ENCODE assay signal across 8 cellular contexts in genomic region chr17:8248751-8249607, GRCh38. TPM values are rescaled to one million over a fixed set of nuclear protein-coding genes. Genes with fewer than 3 reads are reported as not detected.
DNase-seq lines count a peak whose midpoint lies in the region; ATAC-seq, FAIRE-seq and TF ChIP-seq lines count a peak whose summit lies in the region.

PFAS (plus strand) TSS chr17:8249289; CDS start chr17:8253938, 4,649 bp downstream.

- BruUV-seq in endothelial cell of umbilical vein (replicated peaks; lab: Mats Ljungman, UMichigan), result TSS peak; percentile 10

- peaks cover 0 to 5% (median 0%) of the 10 kb centered on the region in 5 donors for H3K9me3 Mint-ChIP-seq in CD8-positive, alpha-beta memory T cell

- H3K36me3 ChIP-seq in CD8-positive, alpha-beta memory T cell (ENCODE audit: insufficient read depth, low read length), result peaks cover 9% of the 10 kb centered on the region
- H3K36me3 ChIP-seq in HUES64 (ENCODE audit: insufficient read depth, low read length) (peaks cover 17% of the 10 kb centered on the region), OCI-LY1 (ENCODE audit: insufficient read depth, low read length) (peaks cover 14% of the 10 kb centered on the region), endothelial cell of umbilical vein (ENCODE audit: control insufficient read depth in 2 of 2, extremely low read depth in 1 of 2, insufficient read depth in 2 of 2, low read length in 2 of 2) (peaks cover 0 to under 1% of the 10 kb centered on the region in 2 experiments)

- H3K27me3 ChIP-seq in CD8-positive, alpha-beta memory T cell (ENCODE audit: insufficient read depth, low read length, poor library complexity, severe bottlenecking), result no peaks in the 10 kb centered on the region
- H3K27me3 ChIP-seq in HUES64 (ENCODE audit: insufficient read depth, low read length) (no peaks in the 10 kb centered on the region), OCI-LY1 (ENCODE audit: insufficient read depth, low read length) (no peaks in the 10 kb centered on the region), endothelial cell of umbilical vein (ENCODE audit: control insufficient read depth in 2 of 2, insufficient read depth in 2 of 2, low read length in 2 of 2) (no peaks in the 10 kb centered on the region)

- H3K9me1 ChIP-seq in endothelial cell of umbilical vein (replicated peaks; ENCODE audit: control insufficient read depth, extremely low read depth, insufficient read depth, low read length), result no peaks in the 10 kb centered on the region

- peaks cover 0 to 43% (median 3%) of the 10 kb centered on the region in 3 donors for H3K36me3 Mint-ChIP-seq in CD8-positive, alpha-beta memory T cell

- no peaks in the 10 kb centered on the region for H4K20me1 ChIP-seq in OCI-LY1 (ENCODE audit: insufficient read depth, low read length)
- no peaks in the 10 kb centered on the region for H4K20me1 ChIP-seq in endothelial cell of umbilical vein (replicated peaks; ENCODE audit: control insufficient read depth, extremely low read depth, insufficient read depth, low read length)

- peak; percentile 22 for ATAC-seq in GM19468 (IDR thresholded peaks at IDR 0.05; ENCODE audit: extremely low read depth, unreplicated experiment)

- peaks cover 4% of the 10 kb centered on the region; the same call in 1 of the 2 replicates for H3F3A ChIP-seq in OCI-LY1 (ENCODE audit: insufficient read depth, low read length)

- TF ChIP-seq POLR2A in endothelial cell of umbilical vein (IDR thresholded peaks at IDR 0.05; ENCODE audit: low read depth, low read length), result peak; percentile 79

- H3K4me3 Mint-ChIP-seq in CD8-positive, alpha-beta memory T cell, result peak within 1 kb of the TSS; percentile 95 to 99 (median 99)

- H3K27ac ChIP-seq in CD8-positive, alpha-beta memory T cell (ENCODE audit: low read depth, low read length), result peak within 1 kb of the TSS; percentile 100
- peak within 1 kb of the TSS; percentile 99 for H3K27ac ChIP-seq in HUES64 (ENCODE audit: low read depth, low read length)
- H3K27ac ChIP-seq in OCI-LY1 (ENCODE audit: low read depth, low read length, poor library complexity, severe bottlenecking), result peak within 1 kb of the TSS; percentile 99
- H3K27ac ChIP-seq in endothelial cell of umbilical vein (ENCODE audit: insufficient read depth, low read depth, low read length), result peak within 1 kb of the TSS; percentile 73

- H3K27me3 Mint-ChIP-seq in CD8-positive, alpha-beta memory T cell, result peaks cover 0 to 9% of the 10 kb centered on the region in 2 donors

- WGBS in HUES64, result under 1% methylated on average over 58 of the region's 58 CpGs

- POLR2A ChIA-PET in CD8-positive, alpha-beta memory T cell (lab: Charles Lee), result interaction anchor here (0.5 to 6.7 kb wide), 12 partner anchors 24 to 129 kb away, joined by 3 to 149 read pairs (median 6); partner anchors contain the start of genes AURKB, BORCS6, HES7 and RANGRF
- POLR2A ChIA-PET in endothelial cell of umbilical vein (lab: Charles Lee), result interaction anchor here (0.6 to 1.7 kb wide), 4 partner anchors 9 to 76 kb away, joined by 3 to 9 read pairs (median 4); partner anchors contain the start of gene BORCS6

- H2AFZ ChIP-seq in OCI-LY1 (ENCODE audit: low read length), result no peak within 1 kb of the TSS
- H2AFZ ChIP-seq in endothelial cell of umbilical vein (ENCODE audit: low read depth, low read length), result peak within 1 kb of the TSS; percentile 85

- peak; percentile 95 for FAIRE-seq in endothelial cell of umbilical vein (lab: Jason Lieb, UNC)

- peak within 1 kb of the TSS; percentile 98 to 100 (median 100) for H3K27ac Mint-ChIP-seq in CD8-positive, alpha-beta memory T cell

- peaks cover 45 to 52% (median 52%) of the 10 kb centered on the region in 3 donors for H3K4me1 Mint-ChIP-seq in CD8-positive, alpha-beta memory T cell

- H3K79me2 ChIP-seq in OCI-LY1 (ENCODE audit: insufficient read depth, low read length) (peaks cover 20% of the 10 kb centered on the region), endothelial cell of umbilical vein (ENCODE audit: control insufficient read depth, insufficient read depth, low read length) (peaks cover 43% of the 10 kb centered on the region)

- peak within 1 kb of the TSS; percentile 71 for H3K4me3 ChIP-seq in CD8-positive, alpha-beta memory T cell (ENCODE audit: low read length)
- H3K4me3 ChIP-seq in HUES64 (ENCODE audit: low read length), result peak within 1 kb of the TSS; percentile 93
- H3K4me3 ChIP-seq in OCI-LY1 (ENCODE audit: low read depth, low read length, poor library complexity, severe bottlenecking), result peak within 1 kb of the TSS; percentile 93
- H3K4me3 ChIP-seq in endothelial cell of umbilical vein (replicated peaks in 1 of 3; ENCODE audit: insufficient read depth in 1 of 3, low read depth in 1 of 3, low read length in 3 of 3), result peak within 1 kb of the TSS; percentile 69 to 98 (median 80)

- DNase-seq in CD8-positive, alpha-beta memory T cell, result peak; percentile 93 to 97 (median 95)
- DNase-seq in activated CD8-positive, alpha-beta memory T cell treated with anti-CD3 and anti-CD28 coated beads, Interleukin-2, amount 50 U/mL, for 48 hours, result peak; percentile 100
- peak; percentile 90 for DNase-seq in endothelial cell of umbilical vein (ENCODE audit: low read depth, low spot score)
- DNase-seq in midbrain (lab: John Stamatoyannopoulos, UW), result peak; percentile 94
- peak; percentile 94 for DNase-seq in stimulated activated CD8-positive, alpha-beta memory T cell treated with anti-CD3 and anti-CD28 coated beads, Interleukin-15, amount 100 ng/mL, for 4 hours (ENCODE audit: low read depth in 2 of 2)

- H3K9me2 ChIP-seq in OCI-LY1 (ENCODE audit: low read depth, low read length), result no peaks in the 10 kb centered on the region

- CTCF ChIA-PET in CD8-positive, alpha-beta memory T cell (lab: Charles Lee), result interaction anchor here (1.3 to 4.3 kb wide), 6 partner anchors 20 to 111 kb away, joined by 3 to 51 read pairs (median 6); partner anchors contain the start of gene SLC25A35
- CTCF ChIA-PET in endothelial cell of umbilical vein (lab: Charles Lee), result interaction anchor here (1.3 to 2.9 kb wide), 4 partner anchors 28 to 52 kb away, joined by 6 to 16 read pairs (median 9); partner anchors contain the start of gene SLC25A35

- TF ChIP-seq CTCF in OCI-LY1 (IDR thresholded peaks at IDR 0.05; ENCODE audit: low read length) (no peak), endothelial cell of umbilical vein (IDR thresholded peaks at IDR 0.05; ENCODE audit: extremely low read depth in 1 of 2, insufficient read depth in 1 of 2, low read depth in 1 of 2, low read length in 2 of 2) (peak in 1 of 2 donors; percentile 6)

- H3K9me3 ChIP-seq in CD8-positive, alpha-beta memory T cell (ENCODE audit: low read length), result no peaks in the 10 kb centered on the region
- H3K9me3 ChIP-seq in HUES64 (ENCODE audit: insufficient read depth, low read depth, low read length) (no peaks in the 10 kb centered on the region), OCI-LY1 (ENCODE audit: low read length) (no peaks in the 10 kb centered on the region), endothelial cell of umbilical vein (replicated peaks; ENCODE audit: control insufficient read depth, insufficient read depth, low read length) (no peaks in the 10 kb centered on the region)

- intact Hi-C loops in endothelial cell of umbilical vein (cut with micrococcal nuclease), result loop anchor here (1.0 kb wide), 5 partner anchors 51 to 134 kb away; partner anchors contain the start of gene RPL26

- dilution Hi-C loops in endothelial cell of umbilical vein (cut with MboI; ENCODE audit: extremely low pct_ligation_motif_present, low sequenced_read_pairs), result no loop called here

- peaks cover 37% of the 10 kb centered on the region for H3K4me1 ChIP-seq in CD8-positive, alpha-beta memory T cell (ENCODE audit: insufficient read depth, low read length)
- H3K4me1 ChIP-seq in HUES64 (ENCODE audit: insufficient read depth, low read length), result peaks cover 8% of the 10 kb centered on the region; the same call in 1 of the 2 replicates
- peaks cover 20% of the 10 kb centered on the region for H3K4me1 ChIP-seq in OCI-LY1 (ENCODE audit: insufficient read depth, low read length, severe bottlenecking)
- H3K4me1 ChIP-seq in endothelial cell of umbilical vein (ENCODE audit: control insufficient read depth, extremely low read depth, insufficient read depth, low read length), result peaks cover 14% of the 10 kb centered on the region

- H3K4me2 ChIP-seq in OCI-LY1 (ENCODE audit: low read length) (peak within 1 kb of the TSS; percentile 75), endothelial cell of umbilical vein (ENCODE audit: insufficient read depth, low read length) (peak within 1 kb of the TSS; percentile 99)

- peak within 1 kb of the TSS; percentile 97 for H3K9ac ChIP-seq in HUES64 (ENCODE audit: low read depth, low read length)
- peak within 1 kb of the TSS; percentile 79 for H3K9ac ChIP-seq in OCI-LY1 (ENCODE audit: low read length)
- peak within 1 kb of the TSS; percentile 94 for H3K9ac ChIP-seq in endothelial cell of umbilical vein (replicated peaks; ENCODE audit: extremely low read depth, insufficient read depth, low read length)

TF ChIP-seq in endothelial cell of umbilical vein, 7 proteins besides CTCF, POLR2A, EP300 and RAD21:
- TF ChIP-seq MAX (IDR thresholded peaks at IDR 0.05; ENCODE audit: insufficient read depth, insufficient read length) (peak; percentile 96), POLR2AphosphoS5 (IDR thresholded peaks at IDR 0.05; ENCODE audit: insufficient read depth, low read depth, low read length) (peak; percentile 81), GATA2 (IDR thresholded peaks at IDR 0.05; ENCODE audit: insufficient read depth, insufficient read length, low read depth, low read length) (no peak), MYC (IDR thresholded peaks at IDR 0.05; ENCODE audit: low read depth, low read length) (peak; percentile 89)

RNA-seq across cellular contexts. Expression of gene PFAS, which starts in this region (rescaled TPM):
- total RNA-seq in CD8-positive, alpha-beta memory T cell, result 100 to 1,000 TPM; 167 to 168 TPM
- 17.7 TPM for polyA plus RNA-seq in CD8-positive, alpha-beta memory T cell
- 63.3 TPM for polyA plus RNA-seq in HUES64 (2013, experiment 1 of 2)
- 55.2 TPM for polyA plus RNA-seq in HUES64 (2013, experiment 2 of 2)
- total RNA-seq in endothelial cell of umbilical vein, result 84.1 and 108 TPM in 2 replicates
- polyA plus RNA-seq in endothelial cell of umbilical vein, result 31.4 and 34.1 TPM in 2 replicates
- polyA plus RNA-seq in endothelial cell of umbilical vein (2011; cell fraction: cytosol; rRNA removed), result 21.0 and 21.9 TPM in 2 replicates
- 155 and 168 TPM in 2 replicates for polyA plus RNA-seq in endothelial cell of umbilical vein (2011; cell fraction: nucleus; rRNA removed)
- polyA plus RNA-seq in endothelial cell of umbilical vein (2012), result 40.9 and 65.9 TPM in 2 replicates
- 113 and 126 TPM in 2 replicates for polyA minus RNA-seq in endothelial cell of umbilical vein
- 63.9 TPM for polyA minus RNA-seq in endothelial cell of umbilical vein (2011; cell fraction: cytosol; rRNA and poly(A)+ RNA removed)
- polyA minus RNA-seq in endothelial cell of umbilical vein (2011; cell fraction: nucleus; rRNA and poly(A)+ RNA removed), result 64.9 and 69.7 TPM in 2 replicates

Comparison
In these comparisons a context has a peak if more than half of its experiments do, and no peak if none do; other contexts are left out.
1. Peak in every context shown above with its lines: DNase-seq, ATAC-seq, H3K4me3 ChIP-seq and H3K27ac ChIP-seq.